Comparison of ENCODE assay signal across 1 cellular context in the genomic region with DNA sequence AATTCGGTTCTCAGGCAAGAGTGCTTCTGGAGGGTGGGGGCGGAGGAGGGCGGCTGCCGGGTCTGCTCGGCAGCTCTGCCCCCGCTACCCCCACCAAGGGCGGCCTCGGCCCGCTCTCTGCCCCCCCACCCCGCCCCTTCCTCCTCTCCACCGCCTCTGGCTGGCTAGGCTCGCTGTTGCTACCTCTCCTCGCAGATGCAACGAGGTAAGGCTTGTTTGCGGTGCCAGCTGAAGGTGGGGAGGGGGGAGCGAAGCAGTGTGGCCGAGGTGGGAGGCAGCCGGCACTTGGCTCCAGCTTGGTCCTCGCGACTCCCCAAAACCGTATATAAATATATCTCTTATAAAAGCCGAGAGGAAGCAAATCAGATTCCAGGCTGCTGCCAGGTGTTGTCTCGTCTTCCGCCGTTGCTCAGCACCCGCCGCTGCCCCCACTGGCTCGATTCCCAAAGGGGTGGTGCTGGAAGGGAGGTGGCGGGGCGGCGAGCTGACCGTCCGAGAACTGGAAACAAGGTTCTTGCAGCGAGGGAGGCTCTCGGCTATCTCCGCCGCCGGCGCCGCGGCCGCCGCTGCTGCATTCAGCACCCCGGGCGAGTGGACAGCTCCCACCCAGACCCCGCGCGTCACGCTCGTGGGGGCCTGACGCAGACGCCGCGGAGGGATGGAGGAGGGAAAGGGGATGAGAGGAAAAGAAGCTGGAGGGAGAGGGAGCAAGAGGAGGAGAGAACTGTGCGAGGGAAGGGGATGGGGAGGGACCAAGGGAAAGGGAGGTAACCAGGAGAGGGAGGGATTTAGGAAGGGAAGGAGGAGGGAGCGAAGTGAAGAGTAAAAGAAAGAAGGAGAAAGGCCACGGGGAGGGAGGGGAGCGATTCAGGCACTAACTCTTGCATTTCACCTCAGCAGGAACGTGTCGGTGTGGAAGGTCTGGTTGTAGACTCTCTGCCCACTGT.
A peak's percentile ranks its signal among the peaks of the same experiment; 100 is the strongest.
TF ChIP-seq lines count a peak whose summit lies in the region.

Gene MARCHF4, minus strand, starts transcription at position 728 of the 947 bp plus-strand sequence. CDS start 2,223 bp downstream, outside the sequence.

TF ChIP-seq in HepG2, 621 proteins besides CTCF, POLR2A, EP300 and RAD21 (continued from another document and continues in another):
- no peak for TF ChIP-seq SCMH1 (CRISPR knock-in tag; IDR thresholded peaks at IDR 0.05; ENCODE audit: borderline replicate concordance)
- TF ChIP-seq ZNF567 (CRISPR knock-in tag; IDR thresholded peaks at IDR 0.05; ENCODE audit: borderline replicate concordance), result no peak
- peak; percentile 90; the same call in 1 of the 2 replicates for TF ChIP-seq ZNF772 (CRISPR knock-in tag; IDR thresholded peaks at IDR 0.05)
- TF ChIP-seq, protein P1, sequence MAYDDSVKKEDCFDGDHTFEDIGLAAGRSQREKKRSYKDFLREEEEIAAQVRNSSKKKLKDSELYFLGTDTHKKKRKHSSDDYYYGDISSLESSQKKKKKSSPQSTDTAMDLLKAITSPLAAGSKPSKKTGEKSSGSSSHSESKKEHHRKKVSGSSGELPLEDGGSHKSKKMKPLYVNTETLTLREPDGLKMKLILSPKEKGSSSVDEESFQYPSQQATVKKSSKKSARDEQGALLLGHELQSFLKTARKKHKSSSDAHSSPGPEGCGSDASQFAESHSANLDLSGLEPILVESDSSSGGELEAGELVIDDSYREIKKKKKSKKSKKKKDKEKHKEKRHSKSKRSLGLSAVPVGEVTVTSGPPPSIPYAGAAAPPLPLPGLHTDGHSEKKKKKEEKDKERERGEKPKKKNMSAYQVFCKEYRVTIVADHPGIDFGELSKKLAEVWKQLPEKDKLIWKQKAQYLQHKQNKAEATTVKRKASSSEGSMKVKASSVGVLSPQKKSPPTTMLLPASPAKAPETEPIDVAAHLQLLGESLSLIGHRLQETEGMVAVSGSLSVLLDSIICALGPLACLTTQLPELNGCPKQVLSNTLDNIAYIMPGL (CRISPR knock-in tag; IDR thresholded peaks at IDR 0.05; ENCODE audit: borderline replicate concordance in 1 of 2, low read depth in 1 of 2), result 0 out of 4 replicates have a peak, but pooled peaks of 1 of the 2 experiments have one; percentile 65
- TF ChIP-seq AHDC1 (CRISPR knock-in tag; IDR thresholded peaks at IDR 0.05; ENCODE audit: borderline replicate concordance), result no peak
- TF ChIP-seq MTERF4 (CRISPR knock-in tag; IDR thresholded peaks at IDR 0.05), result no peak
- TF ChIP-seq ZNF569 (CRISPR knock-in tag; IDR thresholded peaks at IDR 0.05; ENCODE audit: borderline replicate concordance), result no peak
- peak; percentile 96 for TF ChIP-seq HNRNPK (IDR thresholded peaks at IDR 0.05; ENCODE audit: low read depth, low read length, poor library complexity, severe bottlenecking)
- 0 out of 2 replicates have a peak, but pooled peaks have one; percentile 40 for TF ChIP-seq DPF2 (CRISPR knock-in tag; IDR thresholded peaks at IDR 0.05; ENCODE audit: borderline replicate concordance, low read depth)
- no peak for TF ChIP-seq SRF (IDR thresholded peaks at IDR 0.05; ENCODE audit: low read depth, low read length)
- TF ChIP-seq ZFP36L1 (CRISPR knock-in tag; IDR thresholded peaks at IDR 0.05), result 0 out of 2 replicates have a peak, but pooled peaks have one; percentile 75
- TF ChIP-seq DDIT3 (CRISPR knock-in tag; IDR thresholded peaks at IDR 0.05), result no peak
- peak; percentile 95 for TF ChIP-seq REL (CRISPR knock-in tag; conservative IDR thresholded peaks at IDR 0.05)
- peak; percentile 61; the same call in 1 of the 2 replicates for TF ChIP-seq SIN3A (IDR thresholded peaks at IDR 0.05; ENCODE audit: borderline replicate concordance, low read depth, low read length)
- TF ChIP-seq ZNF557 (CRISPR knock-in tag; IDR thresholded peaks at IDR 0.05), result peak; percentile 97
- TF ChIP-seq, protein P2, sequence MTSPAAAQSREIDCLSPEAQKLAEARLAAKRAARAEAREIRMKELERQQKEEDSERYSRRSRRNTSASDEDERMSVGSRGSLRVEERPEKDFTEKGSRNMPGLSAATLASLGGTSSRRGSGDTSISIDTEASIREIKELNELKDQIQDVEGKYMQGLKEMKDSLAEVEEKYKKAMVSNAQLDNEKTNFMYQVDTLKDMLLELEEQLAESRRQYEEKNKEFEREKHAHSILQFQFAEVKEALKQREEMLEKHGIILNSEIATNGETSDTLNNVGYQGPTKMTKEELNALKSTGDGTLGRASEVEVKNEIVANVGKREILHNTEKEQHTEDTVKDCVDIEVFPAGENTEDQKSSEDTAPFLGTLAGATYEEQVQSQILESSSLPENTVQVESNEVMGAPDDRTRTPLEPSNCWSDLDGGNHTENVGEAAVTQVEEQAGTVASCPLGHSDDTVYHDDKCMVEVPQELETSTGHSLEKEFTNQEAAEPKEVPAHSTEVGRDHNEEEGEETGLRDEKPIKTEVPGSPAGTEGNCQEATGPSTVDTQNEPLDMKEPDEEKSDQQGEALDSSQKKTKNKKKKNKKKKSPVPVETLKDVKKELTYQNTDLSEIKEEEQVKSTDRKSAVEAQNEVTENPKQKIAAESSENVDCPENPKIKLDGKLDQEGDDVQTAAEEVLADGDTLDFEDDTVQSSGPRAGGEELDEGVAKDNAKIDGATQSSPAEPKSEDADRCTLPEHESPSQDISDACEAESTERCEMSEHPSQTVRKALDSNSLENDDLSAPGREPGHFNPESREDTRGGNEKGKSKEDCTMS (CRISPR knock-in tag; conservative IDR thresholded peaks at IDR 0.05), result peak; percentile 83; the same call in 1 of the 2 replicates
- TF ChIP-seq ZNF724P (CRISPR knock-in tag; IDR thresholded peaks at IDR 0.05; ENCODE audit: borderline replicate concordance), result peak; percentile 94; the same call in 1 of the 2 replicates
- TF ChIP-seq TOE1 (CRISPR knock-in tag; IDR thresholded peaks at IDR 0.05), result no peak
- TF ChIP-seq ZNF746 (CRISPR knock-in tag; IDR thresholded peaks at IDR 0.05), result peak; percentile 82; the same call in 1 of the 2 replicates
- TF ChIP-seq RORA (CRISPR knock-in tag; IDR thresholded peaks at IDR 0.05), result no peak
- TF ChIP-seq RXRA (CRISPR knock-in tag; IDR thresholded peaks at IDR 0.05), result no peak
- no peak for TF ChIP-seq NCOR1 (IDR thresholded peaks at IDR 0.05; ENCODE audit: borderline replicate concordance, low read length)
- peak; percentile 67; the same call in 1 of the 2 replicates for TF ChIP-seq SAFB2 (CRISPR knock-in tag; IDR thresholded peaks at IDR 0.05; ENCODE audit: borderline replicate concordance, low read depth)
- TF ChIP-seq MIXL1 (CRISPR knock-in tag; IDR thresholded peaks at IDR 0.05), result peak; percentile 53; the same call in 1 of the 2 replicates
- no peak for TF ChIP-seq ZNF382 (CRISPR knock-in tag; IDR thresholded peaks at IDR 0.05; ENCODE audit: borderline replicate concordance)
- peak; percentile 68 for TF ChIP-seq ARNTL (CRISPR knock-in tag; IDR thresholded peaks at IDR 0.05)
- TF ChIP-seq KLF15 (CRISPR knock-in tag; IDR thresholded peaks at IDR 0.05; ENCODE audit: borderline replicate concordance), result peak; percentile 93
- TF ChIP-seq HDAC1 (CRISPR knock-in tag; IDR thresholded peaks at IDR 0.05), result peak; percentile 74
- TF ChIP-seq, protein P3, sequence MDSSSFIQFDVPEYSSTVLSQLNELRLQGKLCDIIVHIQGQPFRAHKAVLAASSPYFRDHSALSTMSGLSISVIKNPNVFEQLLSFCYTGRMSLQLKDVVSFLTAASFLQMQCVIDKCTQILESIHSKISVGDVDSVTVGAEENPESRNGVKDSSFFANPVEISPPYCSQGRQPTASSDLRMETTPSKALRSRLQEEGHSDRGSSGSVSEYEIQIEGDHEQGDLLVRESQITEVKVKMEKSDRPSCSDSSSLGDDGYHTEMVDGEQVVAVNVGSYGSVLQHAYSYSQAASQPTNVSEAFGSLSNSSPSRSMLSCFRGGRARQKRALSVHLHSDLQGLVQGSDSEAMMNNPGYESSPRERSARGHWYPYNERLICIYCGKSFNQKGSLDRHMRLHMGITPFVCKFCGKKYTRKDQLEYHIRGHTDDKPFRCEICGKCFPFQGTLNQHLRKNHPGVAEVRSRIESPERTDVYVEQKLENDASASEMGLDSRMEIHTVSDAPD (CRISPR knock-in tag; IDR thresholded peaks at IDR 0.05), result no peak
- TF ChIP-seq GFI1 (CRISPR knock-in tag; IDR thresholded peaks at IDR 0.05; ENCODE audit: borderline replicate concordance), result peak; percentile 66; the same call in 1 of the 2 replicates
- TF ChIP-seq, protein P4, sequence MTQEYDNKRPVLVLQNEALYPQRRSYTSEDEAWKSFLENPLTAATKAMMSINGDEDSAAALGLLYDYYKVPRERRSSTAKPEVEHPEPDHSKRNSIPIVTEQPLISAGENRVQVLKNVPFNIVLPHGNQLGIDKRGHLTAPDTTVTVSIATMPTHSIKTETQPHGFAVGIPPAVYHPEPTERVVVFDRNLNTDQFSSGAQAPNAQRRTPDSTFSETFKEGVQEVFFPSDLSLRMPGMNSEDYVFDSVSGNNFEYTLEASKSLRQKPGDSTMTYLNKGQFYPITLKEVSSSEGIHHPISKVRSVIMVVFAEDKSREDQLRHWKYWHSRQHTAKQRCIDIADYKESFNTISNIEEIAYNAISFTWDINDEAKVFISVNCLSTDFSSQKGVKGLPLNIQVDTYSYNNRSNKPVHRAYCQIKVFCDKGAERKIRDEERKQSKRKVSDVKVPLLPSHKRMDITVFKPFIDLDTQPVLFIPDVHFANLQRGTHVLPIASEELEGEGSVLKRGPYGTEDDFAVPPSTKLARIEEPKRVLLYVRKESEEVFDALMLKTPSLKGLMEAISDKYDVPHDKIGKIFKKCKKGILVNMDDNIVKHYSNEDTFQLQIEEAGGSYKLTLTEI (CRISPR knock-in tag; conservative IDR thresholded peaks at IDR 0.05), result no peak
- TF ChIP-seq HOXD1 (CRISPR knock-in tag; IDR thresholded peaks at IDR 0.05), result peak; percentile 81; the same call in 1 of the 2 replicates
- peak; percentile 86 for TF ChIP-seq ZSCAN31 (CRISPR knock-in tag; IDR thresholded peaks at IDR 0.05; ENCODE audit: low read depth)
- 0 out of 2 replicates have a peak, but pooled peaks have one; percentile 42 for TF ChIP-seq ZNF619 (CRISPR knock-in tag; IDR thresholded peaks at IDR 0.05)
- no peak for TF ChIP-seq FOSL1 (CRISPR knock-in tag; IDR thresholded peaks at IDR 0.05; ENCODE audit: borderline replicate concordance)
- TF ChIP-seq TBL1XR1 (IDR thresholded peaks at IDR 0.05; ENCODE audit: borderline replicate concordance, low read length, partially characterized antibody), result no peak
- TF ChIP-seq NFRKB (IDR thresholded peaks at IDR 0.05), result no peak
- no peak for TF ChIP-seq RBAK (CRISPR knock-in tag; IDR thresholded peaks at IDR 0.05)
- no peak for TF ChIP-seq HNRNPUL1 (IDR thresholded peaks at IDR 0.05; ENCODE audit: low read depth, low read length)
- TF ChIP-seq, protein P5, sequence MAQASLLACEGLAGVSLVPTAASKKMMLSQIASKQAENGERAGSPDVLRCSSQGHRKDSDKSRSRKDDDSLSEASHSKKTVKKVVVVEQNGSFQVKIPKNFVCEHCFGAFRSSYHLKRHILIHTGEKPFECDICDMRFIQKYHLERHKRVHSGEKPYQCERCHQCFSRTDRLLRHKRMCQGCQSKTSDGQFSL (CRISPR knock-in tag; IDR thresholded peaks at IDR 0.05), result no peak; the same call in 1 of the 2 replicates
- TF ChIP-seq MEIS1 (CRISPR knock-in tag; IDR thresholded peaks at IDR 0.05; ENCODE audit: borderline replicate concordance), result peak; percentile 88
- TF ChIP-seq ZNF253 (CRISPR knock-in tag; IDR thresholded peaks at IDR 0.05; ENCODE audit: borderline replicate concordance), result 0 out of 2 replicates have a peak, but pooled peaks have one; percentile 78
